Comparison of ENCODE assay signal across 28 cellular contexts in the genomic region with DNA sequence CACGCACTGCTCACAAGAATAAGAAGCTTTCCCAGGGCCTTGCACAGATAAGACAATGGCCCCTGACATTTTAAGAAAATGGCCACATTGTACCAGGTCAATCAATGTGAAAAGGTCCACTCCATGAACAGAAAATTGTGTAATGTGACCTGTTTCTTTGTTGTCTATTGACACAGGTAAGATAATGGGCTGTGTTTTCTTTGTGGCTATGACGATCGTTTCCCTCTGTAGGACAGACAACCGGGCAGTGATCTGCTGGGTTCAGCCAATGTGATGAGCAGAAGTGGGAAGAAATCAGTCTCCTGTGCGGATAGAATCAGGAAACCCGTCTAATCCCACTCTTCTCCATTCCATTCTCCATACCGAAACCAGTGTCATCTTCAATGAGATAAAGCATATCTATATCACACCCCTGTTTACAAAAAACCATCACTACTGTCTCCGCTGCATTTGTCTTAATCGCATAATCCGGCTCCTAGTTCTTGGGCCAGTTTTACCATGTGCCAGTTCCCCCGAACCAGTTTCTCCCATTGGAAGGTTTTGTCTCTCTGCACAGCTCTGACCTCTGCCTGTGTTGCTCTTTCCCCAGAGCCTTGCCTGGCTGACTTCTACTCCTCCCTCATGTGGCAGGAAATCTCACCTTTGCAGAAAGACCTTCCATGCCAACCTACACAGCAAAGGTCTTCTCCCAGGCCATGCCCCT.
DNase-seq lines count a peak whose midpoint lies in the region; ATAC-seq, FAIRE-seq and TF ChIP-seq lines count a peak whose summit lies in the region.
"Had no signal": no experiment of that assay in that cellular context is flagged by ENCODE, and none has a peak within 500 bp of the region (broad histone marks: within the 10 kb centered on the region; RNA-seq: fewer than 3 reads in every experiment).

No MANE protein-coding gene starts in this region.

- POLR2A ChIA-PET in CD8-positive, alpha-beta memory T cell (lab: Charles Lee): no interaction called here
- POLR2A ChIA-PET in naive thymus-derived CD8-positive, alpha-beta T cell (lab: Charles Lee): interaction anchor here (0.7 kb wide), 1 partner anchor 182 kb away, joined by 3 read pairs; no protein-coding TSS in a partner anchor

- no peak overlapping the region for H3K4me3 Mint-ChIP-seq in CD4-positive, CD25-positive, alpha-beta regulatory T cell
- peak overlapping the region in 1 of 7 donors; percentile 26 for H3K4me3 Mint-ChIP-seq in CD8-positive, alpha-beta memory T cell
- H3K4me3 Mint-ChIP-seq in naive thymus-derived CD8-positive, alpha-beta T cell: no peak overlapping the region

- DNase-seq in CD4-positive, CD25-positive, alpha-beta regulatory T cell: no peak
- no peak for DNase-seq in CD8-positive, alpha-beta memory T cell
- DNase-seq in bronchial epithelial cell (ENCODE audit: low read depth) (no peak), HuH-7.5 (ENCODE audit: low spot score) (no peak), glomerular visceral epithelial cell (ENCODE audit: extremely low spot score) (no peak)
- peak in 1 of 10 donors; percentile 14 for DNase-seq in naive thymus-derived CD8-positive, alpha-beta T cell
- DNase-seq: activated CD8-positive, alpha-beta memory T cell treated with anti-CD3 and anti-CD28 coated beads, Interleukin-2, amount 50 U/mL, for 4 hours; activated effector memory CD4-positive, alpha-beta T cell treated with anti-CD3 and anti-CD28 coated beads, Interleukin-2, amount 50 U/mL, for 16 hours; AML-193; amniotic stem cell; central memory CD4-positive, alpha-beta T cell; effector CD4-positive, alpha-beta T cell; GF-D8; left cardiac atrium; midbrain; NCI-H1105; NCI-H2107; NCI-H82; occipital lobe; right cardiac atrium; stimulated activated CD4-positive, alpha-beta T cell treated with anti-CD3 and anti-CD28 coated beads, Interleukin-15, amount 100 ng/mL, for 24 hours; tibial artery had no signal

- H3K27me3 Mint-ChIP-seq in CD4-positive, CD25-positive, alpha-beta regulatory T cell: peaks cover 7% of the 10 kb centered on the region
- peaks cover 0 to 1% of the 10 kb centered on the region in 2 donors for H3K27me3 Mint-ChIP-seq in CD8-positive, alpha-beta memory T cell
- H3K27me3 Mint-ChIP-seq in naive thymus-derived CD8-positive, alpha-beta T cell: no peaks in the 10 kb centered on the region

- FAIRE-seq in bronchial epithelial cell (lab: Jason Lieb, UNC): peak; percentile 47
- FAIRE-seq: D721Med, H54, RCC 7860 had no signal

- peaks cover 0 to 2% (median 0%) of the 10 kb centered on the region in 7 donors for H3K9me3 Mint-ChIP-seq in CD4-positive, CD25-positive, alpha-beta regulatory T cell
- no peaks in the 10 kb centered on the region for H3K9me3 Mint-ChIP-seq in CD8-positive, alpha-beta memory T cell
- H3K9me3 Mint-ChIP-seq in naive thymus-derived CD8-positive, alpha-beta T cell: peaks cover 0 to 8% (median 0%) of the 10 kb centered on the region in 9 donors

- no peaks in the 10 kb centered on the region for H3K36me3 ChIP-seq in CD4-positive, CD25-positive, alpha-beta regulatory T cell (ENCODE audit: control insufficient read depth, insufficient read depth, low read length)
- no peaks in the 10 kb centered on the region for H3K36me3 ChIP-seq in CD8-positive, alpha-beta memory T cell (ENCODE audit: insufficient read depth, low read length)
- H3K36me3 ChIP-seq in bronchial epithelial cell (ENCODE audit: control insufficient read depth, insufficient read depth, low read length): no peaks in the 10 kb centered on the region
- H3K36me3 ChIP-seq: esophagus muscularis mucosa, tibial artery had no signal

- peaks cover 8 to 18% (median 15%) of the 10 kb centered on the region in 4 donors for H3K4me1 Mint-ChIP-seq in CD4-positive, CD25-positive, alpha-beta regulatory T cell
- H3K4me1 Mint-ChIP-seq in CD8-positive, alpha-beta memory T cell: peaks cover 22 to 28% (median 28%) of the 10 kb centered on the region in 3 donors
- peaks cover 8 to 36% (median 19%) of the 10 kb centered on the region in 4 donors for H3K4me1 Mint-ChIP-seq in naive thymus-derived CD8-positive, alpha-beta T cell

- H3K27me3 ChIP-seq in CD4-positive, CD25-positive, alpha-beta regulatory T cell (ENCODE audit: control insufficient read depth, insufficient read depth, low read length): no peaks in the 10 kb centered on the region
- H3K27me3 ChIP-seq in CD8-positive, alpha-beta memory T cell (ENCODE audit: insufficient read depth, low read length, poor library complexity, severe bottlenecking): no peaks in the 10 kb centered on the region
- no peaks in the 10 kb centered on the region for H3K27me3 ChIP-seq in bronchial epithelial cell (ENCODE audit: control insufficient read depth, insufficient read depth, low read length)
- H3K27me3 ChIP-seq: esophagus muscularis mucosa, tibial artery had no signal

- peak overlapping the region; percentile 22 to 64 (median 31) for H3K27ac Mint-ChIP-seq in CD4-positive, CD25-positive, alpha-beta regulatory T cell
- H3K27ac Mint-ChIP-seq in CD8-positive, alpha-beta memory T cell: peak overlapping the region; percentile 4 to 86 (median 70)
- peak overlapping the region in 8 of 10 donors; percentile 13 to 90 (median 60) for H3K27ac Mint-ChIP-seq in naive thymus-derived CD8-positive, alpha-beta T cell

- no peaks in the 10 kb centered on the region for H3K36me3 Mint-ChIP-seq in CD4-positive, CD25-positive, alpha-beta regulatory T cell
- peaks cover 0 to 7% (median 0%) of the 10 kb centered on the region in 3 donors for H3K36me3 Mint-ChIP-seq in CD8-positive, alpha-beta memory T cell
- peaks cover 0 to 6% (median 2%) of the 10 kb centered on the region in 3 donors for H3K36me3 Mint-ChIP-seq in naive thymus-derived CD8-positive, alpha-beta T cell

- no peak overlapping the region for H3K4me3 ChIP-seq in CD4-positive, CD25-positive, alpha-beta regulatory T cell (ENCODE audit: low read depth, low read length)
- no peak overlapping the region for H3K4me3 ChIP-seq in CD8-positive, alpha-beta memory T cell (ENCODE audit: low read length)
- no peak overlapping the region for H3K4me3 ChIP-seq in bronchial epithelial cell (ENCODE audit: low read depth, low read length)
- H3K4me3 ChIP-seq: esophagus muscularis mucosa, tibial artery had no signal

- H3K27ac ChIP-seq in CD4-positive, CD25-positive, alpha-beta regulatory T cell (ENCODE audit: insufficient read depth, low read length, poor library complexity, severe bottlenecking): no peak overlapping the region
- no peak overlapping the region for H3K27ac ChIP-seq in CD8-positive, alpha-beta memory T cell (ENCODE audit: low read depth, low read length)
- H3K27ac ChIP-seq: esophagus muscularis mucosa, tibial artery had no signal

- no peak for TF ChIP-seq CTCF in bronchial epithelial cell (IDR thresholded peaks at IDR 0.05; ENCODE audit: insufficient read depth, low read length, severe bottlenecking)

- no peaks in the 10 kb centered on the region for H3K9me3 ChIP-seq in CD4-positive, CD25-positive, alpha-beta regulatory T cell (ENCODE audit: control insufficient read depth in 2 of 2, low read length in 2 of 2)
- H3K9me3 ChIP-seq in CD8-positive, alpha-beta memory T cell (ENCODE audit: low read length): no peaks in the 10 kb centered on the region
- H3K9me3 ChIP-seq: esophagus muscularis mucosa, tibial artery had no signal

- no peaks in the 10 kb centered on the region for H3K4me1 ChIP-seq in CD4-positive, CD25-positive, alpha-beta regulatory T cell (ENCODE audit: control insufficient read depth, insufficient read depth, low read length, poor library complexity, severe bottlenecking)
- H3K4me1 ChIP-seq in CD8-positive, alpha-beta memory T cell (ENCODE audit: insufficient read depth, low read length): no peaks in the 10 kb centered on the region
- H3K4me1 ChIP-seq: esophagus muscularis mucosa, tibial artery had no signal

- ATAC-seq in CD4-positive, CD25-positive, alpha-beta regulatory T cell (ENCODE audit: low read depth in 2 of 2): no peak
- ATAC-seq in naive thymus-derived CD8-positive, alpha-beta T cell: peak; percentile 37 to 38
- no peak for ATAC-seq in HG02870 (IDR thresholded peaks at IDR 0.05; ENCODE audit: unreplicated experiment)
- ATAC-seq: activated CD4-positive, CD25-positive, alpha-beta regulatory T cell treated with anti-CD3 and anti-CD28 coated beads, Interleukin-2, amount 50 U/mL, for 24 hours; left cardiac atrium; right cardiac atrium had no signal

- CTCF ChIA-PET in CD8-positive, alpha-beta memory T cell (lab: Charles Lee): interaction anchor here (1.5 kb wide), 1 partner anchor 189 kb away, joined by 4 read pairs; no protein-coding TSS in a partner anchor

Comparison
In these comparisons a context has a peak if more than half of its experiments do, and no peak if none do; other contexts are left out.
1. ATAC-seq: peak in naive thymus-derived CD8-positive, alpha-beta T cell (2 of 2); none in CD4-positive, CD25-positive, alpha-beta regulatory T cell (0 of 2) and HG02870 (single experiment).
2. Peak in every context shown above with its lines, with median percentiles within 50 percentile points of each other: H3K27ac Mint-ChIP-seq.